8 cellular contexts compared by ENCODE assay signal in the genomic region with DNA sequence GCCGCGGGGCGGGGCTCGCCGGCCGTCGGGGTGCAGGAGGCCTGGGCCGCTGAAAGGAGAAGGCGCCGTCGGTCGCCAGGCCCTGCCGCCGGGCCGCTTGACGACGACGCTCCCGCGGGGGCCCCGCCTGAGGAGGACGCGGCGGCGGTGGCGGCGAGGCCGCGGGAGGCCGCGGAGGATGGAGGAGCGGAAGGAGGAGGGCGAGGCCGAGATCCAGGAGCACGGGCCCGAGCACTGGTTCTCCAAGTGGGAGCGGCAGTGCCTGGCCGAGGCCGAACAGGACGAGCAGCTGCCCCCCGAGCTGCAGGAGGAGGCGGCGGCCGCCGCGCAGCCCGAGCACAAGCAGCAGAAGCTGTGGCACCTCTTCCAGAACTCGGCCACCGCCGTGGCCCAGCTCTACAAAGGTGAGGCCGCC. TPM values are rescaled to one million over a fixed set of nuclear protein-coding genes. Genes with fewer than 3 reads are reported as not detected.
A peak's percentile ranks its signal among the peaks of the same experiment; 100 is the strongest.
DNase-seq lines count a peak whose midpoint lies in the region; ATAC-seq and TF ChIP-seq lines count a peak whose summit lies in the region.

No MANE protein-coding gene starts in this region.

- H3K36me3 ChIP-seq in SK-N-MC (ENCODE audit: insufficient read depth, low read length) (peaks cover 43% of the 10 kb centered on the region), brain microvascular endothelial cell (replicated peaks) (peaks cover 19% of the 10 kb centered on the region)

- H3K9ac ChIP-seq in SK-N-MC (ENCODE audit: insufficient read length): peak overlapping the region; percentile 92

- H3K27ac ChIP-seq in SK-N-MC (peak overlapping the region; percentile 86), brain microvascular endothelial cell (peak overlapping the region; percentile 89)

- ATAC-seq in HG02970 (IDR thresholded peaks at IDR 0.05; ENCODE audit: low FRiP score, unreplicated experiment) (peak; percentile 15), left colon (peak; percentile 19)

- peak; percentile 40 for DNase-seq in NCI-H82 (lab: John Stamatoyannopoulos, UW)
- no peak for DNase-seq in NCI-H82 treated with DMSO at 0.1 percent for 48 hours (lab: John Stamatoyannopoulos, UW; ENCODE audit: unreplicated experiment)
- DNase-seq in SK-N-MC (ENCODE audit: low read depth, low spot score): no peak
- DNase-seq in brain microvascular endothelial cell: peak; percentile 21
- peak; percentile 42 to 72 for DNase-seq in left colon
- peak; percentile 47 for DNase-seq in stimulated activated CD4-positive, alpha-beta T cell treated with anti-CD3 and anti-CD28 coated beads, Interleukin-4, amount 100 ng/mL, for 24 hours
- DNase-seq in midbrain (lab: John Stamatoyannopoulos, UW): no peak

- H3K4me3 ChIP-seq in SK-N-MC (peak overlapping the region; percentile 95), brain microvascular endothelial cell (ENCODE audit: low read depth, low read length) (peak overlapping the region; percentile 95)

- H3K9me3 ChIP-seq in SK-N-MC (ENCODE audit: low read depth, low read length): no peaks in the 10 kb centered on the region

- no peaks in the 10 kb centered on the region for H3K27me3 ChIP-seq in brain microvascular endothelial cell (replicated peaks)

- TF ChIP-seq CTCF in brain microvascular endothelial cell (IDR thresholded peaks at IDR 0.05; ENCODE audit: low read depth, low read length, missing control alignments): no peak

- in situ Hi-C loops in brain microvascular endothelial cell (cut with HindIII; ENCODE audit: low pct_ligation_motif_present, low sequenced_read_pairs): no loop called here

- intact Hi-C loops in left colon (cut with DNase I, micrococcal nuclease): no loop called here

RNA-seq across cellular contexts. Expression of a gene that starts 0.4 kb away (rescaled TPM):
- total RNA-seq in left colon: 10 to 100 TPM; 46.4 to 58.9 TPM

Comparison
In these comparisons a context has a peak if more than half of its experiments do, and no peak if none do; other contexts are left out.
1. DNase-seq: peak in NCI-H82 (single experiment), brain microvascular endothelial cell (single experiment), left colon (2 of 2) and stimulated activated CD4-positive, alpha-beta T cell treated with anti-CD3 and anti-CD28 coated beads, Interleukin-4, amount 100 ng/mL, for 24 hours (single experiment); none in NCI-H82 treated with DMSO at 0.1 percent for 48 hours (single experiment), SK-N-MC (single experiment) and midbrain (single experiment).